Comparison of ENCODE assay signal across 14 cellular contexts in the genomic region with DNA sequence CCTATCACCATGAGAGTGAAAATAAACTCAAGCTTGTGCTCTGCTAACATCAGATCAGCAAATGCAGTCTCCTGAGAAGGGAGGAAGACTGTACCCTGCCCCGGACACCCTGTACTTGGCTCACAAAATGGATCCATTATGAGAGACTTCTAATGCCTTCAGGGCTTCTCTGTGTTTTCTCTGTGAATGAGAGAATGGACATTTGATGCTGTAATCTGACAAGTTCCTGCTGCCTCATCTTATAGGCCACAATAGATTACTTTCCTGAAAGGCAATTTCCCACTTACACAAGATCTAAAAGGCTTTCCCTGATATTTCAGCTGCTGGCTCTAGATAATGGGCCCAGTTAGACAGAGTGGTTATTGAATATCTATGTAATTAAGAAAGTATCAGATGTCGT.
"Had no signal": no experiment of that assay in that cellular context is flagged by ENCODE, and none has a peak within 500 bp of the region (broad histone marks: within the 10 kb centered on the region; RNA-seq: fewer than 3 reads in every experiment).

No MANE protein-coding gene starts in this region.

- H3K27ac Mint-ChIP-seq: activated naive CD8-positive, alpha-beta T cell; endodermal cell; naive thymus-derived CD8-positive, alpha-beta T cell; stimulated activated naive CD8-positive, alpha-beta T cell treated with anti-CD3 and anti-CD28 coated beads, Interleukin-15, amount 100 ng/mL, for 72 hours had no signal

- H3K4me1 Mint-ChIP-seq: endodermal cell; naive thymus-derived CD8-positive, alpha-beta T cell; stimulated activated naive CD8-positive, alpha-beta T cell treated with anti-CD3 and anti-CD28 coated beads, Interleukin-15, amount 100 ng/mL, for 72 hours had no signal

- H3K27me3 Mint-ChIP-seq: activated naive CD8-positive, alpha-beta T cell; stimulated activated naive CD8-positive, alpha-beta T cell treated with anti-CD3 and anti-CD28 coated beads, Interleukin-15, amount 100 ng/mL, for 72 hours had no signal

- H3K36me3 Mint-ChIP-seq: activated naive CD8-positive, alpha-beta T cell; naive thymus-derived CD8-positive, alpha-beta T cell had no signal

- H3K4me3 Mint-ChIP-seq: activated naive CD8-positive, alpha-beta T cell; activated T-cell treated with anti-CD3 and anti-CD28 coated beads, Interleukin-2, amount 50 U/mL, for 4 hours; endodermal cell; naive thymus-derived CD8-positive, alpha-beta T cell; stimulated activated naive CD8-positive, alpha-beta T cell treated with anti-CD3 and anti-CD28 coated beads, Interleukin-15, amount 100 ng/mL, for 72 hours had no signal

- ATAC-seq: activated T-cell treated with anti-CD3 and anti-CD28 coated beads, Interleukin-2, amount 50 U/mL, for 4 hours; naive thymus-derived CD8-positive, alpha-beta T cell; stimulated activated naive CD8-positive, alpha-beta T cell treated with anti-CD3 and anti-CD28 coated beads, Interleukin-15, amount 100 ng/mL, for 72 hours had no signal

- H3K9me3 Mint-ChIP-seq: activated T-cell treated with anti-CD3 and anti-CD28 coated beads, Interleukin-2, amount 50 U/mL, for 4 hours; endodermal cell had no signal

- DNase-seq: activated CD4-positive, alpha-beta T cell treated with anti-CD3 and anti-CD28 coated beads, Interleukin-2, amount 50 U/mL, for 4 hours; activated CD4-positive, CD25-positive, alpha-beta regulatory T cell treated with anti-CD3 and anti-CD28 coated beads, Interleukin-2, amount 50 U/mL, for 72 hours; activated gamma-delta T cell; activated T-cell treated with anti-CD3 and anti-CD28 coated beads, Interleukin-2, amount 50 U/mL, for 4 hours; amygdala; brain microvascular endothelial cell; endodermal cell; hypothalamus; kidney glomerular epithelial cell; naive thymus-derived CD8-positive, alpha-beta T cell; nucleus accumbens; stimulated activated CD4-positive, alpha-beta T cell treated with anti-CD3 and anti-CD28 coated beads, Interleukin-4, amount 100 ng/mL, for 4 hours; stimulated activated naive CD8-positive, alpha-beta T cell treated with anti-CD3 and anti-CD28 coated beads, Interleukin-15, amount 100 ng/mL, for 72 hours had no signal
